In the genomic region with DNA sequence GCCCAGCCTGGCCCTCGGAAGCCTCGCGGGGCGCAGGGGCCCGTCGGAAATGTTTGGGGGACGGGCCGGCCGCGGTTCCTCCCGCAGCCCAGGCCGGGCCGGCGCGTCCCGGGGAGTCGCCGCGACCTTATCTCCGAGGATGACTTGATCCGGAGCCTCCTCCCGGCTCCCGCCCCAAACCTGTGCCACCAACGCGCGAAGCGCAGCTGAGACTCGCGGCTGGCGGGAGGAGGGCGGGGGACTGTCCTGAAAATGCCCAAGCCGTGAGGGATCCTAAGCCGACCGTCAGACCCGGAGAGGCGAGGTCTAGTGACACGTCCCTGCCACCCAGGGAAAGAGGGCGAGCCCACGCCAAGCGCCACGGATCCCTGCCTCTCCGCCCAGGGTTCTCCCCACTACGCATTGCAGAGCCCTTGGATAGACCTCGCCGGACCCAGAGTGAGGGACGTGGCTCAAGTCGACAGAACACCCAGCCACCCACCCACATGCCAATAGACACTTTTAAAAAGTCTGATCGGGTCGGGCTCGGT, we compare ENCODE assay signal across 8 cellular contexts. TPM values are rescaled to one million over a fixed set of nuclear protein-coding genes. Genes with fewer than 3 reads are reported as not detected.
DNase-seq lines count a peak whose midpoint lies in the region; ATAC-seq, FAIRE-seq and TF ChIP-seq lines count a peak whose summit lies in the region.

No MANE protein-coding gene starts in this region.

- TF ChIP-seq CTCF in cardiac muscle cell (IDR thresholded peaks at IDR 0.05; ENCODE audit: low read depth, low read length) (no peak), bronchial epithelial cell (IDR thresholded peaks at IDR 0.05; ENCODE audit: insufficient read depth, low read length, severe bottlenecking) (no peak), upper lobe of right lung (IDR thresholded peaks at IDR 0.05) (no peak)

- H3K4me3 ChIP-seq in cardiac muscle cell (peak overlapping the region; percentile 52), HUES64 (ENCODE audit: low read length) (peak overlapping the region; percentile 40), bronchial epithelial cell (ENCODE audit: low read depth, low read length) (peak overlapping the region; percentile 21), upper lobe of right lung (peak overlapping the region; percentile 43)

- intact Hi-C loops in Right ventricle myocardium inferior (cut with DNase I) (loop anchor here (1.0 kb wide), 1 partner anchor 49 kb away; a partner anchor contains a TSS), upper lobe of right lung (cut with DNase I) (no loop called here)

- no peaks in the 10 kb centered on the region for H3K36me3 ChIP-seq in cardiac muscle cell
- H3K36me3 ChIP-seq in HUES64 (ENCODE audit: insufficient read depth, low read length), result peaks cover 14% of the 10 kb centered on the region
- no peaks in the 10 kb centered on the region for H3K36me3 ChIP-seq in bronchial epithelial cell (ENCODE audit: control insufficient read depth, insufficient read depth, low read length)
- no peaks in the 10 kb centered on the region for H3K36me3 ChIP-seq in upper lobe of right lung

- ATAC-seq in Right ventricle myocardium inferior (no peak), upper lobe of right lung (no peak)

- H3K27ac ChIP-seq in cardiac muscle cell (no peak overlapping the region), HUES64 (ENCODE audit: low read depth, low read length) (no peak overlapping the region), upper lobe of right lung (peak overlapping the region; percentile 30)

- H3K27me3 ChIP-seq in cardiac muscle cell (peaks cover 33% of the 10 kb centered on the region), HUES64 (ENCODE audit: insufficient read depth, low read length) (peaks cover 53% of the 10 kb centered on the region), bronchial epithelial cell (ENCODE audit: control insufficient read depth, insufficient read depth, low read length) (no peaks in the 10 kb centered on the region), upper lobe of right lung (no peaks in the 10 kb centered on the region)

- no peaks in the 10 kb centered on the region for H3K9me3 ChIP-seq in cardiac muscle cell (ENCODE audit: low read depth)
- no peaks in the 10 kb centered on the region for H3K9me3 ChIP-seq in HUES64 (ENCODE audit: insufficient read depth, low read depth, low read length)
- no peaks in the 10 kb centered on the region for H3K9me3 ChIP-seq in upper lobe of right lung

- DNase-seq in cardiac muscle cell (ENCODE audit: low read depth in 1 of 2, low spot score in 1 of 2) (no peak), Right ventricle myocardium inferior (ENCODE audit: missing footprints) (no peak), bronchial epithelial cell (ENCODE audit: low read depth) (no peak), lung microvascular endothelial cell (ENCODE audit: low read depth in 2 of 2) (peak; percentile 14 to 27), upper lobe of right lung (peak; percentile 70), OCI-M2 (lab: John Stamatoyannopoulos, UW; ENCODE audit: unreplicated experiment) (no peak), LoVo (ENCODE audit: low spot score) (no peak)

- WGBS in HUES64, result 3% methylated on average over 50 of the region's 50 CpGs

- no peak overlapping the region for H3K9ac ChIP-seq in HUES64 (ENCODE audit: low read depth, low read length)

- H3K4me1 ChIP-seq in cardiac muscle cell (ENCODE audit: low read depth) (no peaks in the 10 kb centered on the region), HUES64 (ENCODE audit: insufficient read depth, low read length) (peaks cover 4% of the 10 kb centered on the region; the same call in 1 of the 2 replicates), upper lobe of right lung (no peaks in the 10 kb centered on the region)

- FAIRE-seq in bronchial epithelial cell (lab: Jason Lieb, UNC), result no peak

RNA-seq across cellular contexts. Expression of a gene that starts 26.9 kb away (rescaled TPM):
- total RNA-seq in cardiac muscle cell (7.4 and 11.8 TPM in 2 replicates), Right ventricle myocardium inferior (6.9 TPM), bronchial epithelial cell (14.0 and 14.7 TPM in 2 replicates), lung microvascular endothelial cell (10.9 and 11.9 TPM in 2 replicates), upper lobe of right lung (12.9 TPM)
- polyA plus RNA-seq in cardiac muscle cell, result 4.7 and 7.8 TPM in 2 replicates
- polyA plus RNA-seq in HUES64 (2013, experiment 1 of 2), result 24.5 TPM
- 18.1 TPM for polyA plus RNA-seq in HUES64 (2013, experiment 2 of 2)

RNA-seq across cellular contexts. Expression of a gene that starts 49.6 kb away (rescaled TPM):
- 3.9 and 10.7 TPM in 2 replicates for total RNA-seq in cardiac muscle cell
- polyA plus RNA-seq in cardiac muscle cell, result 8.7 and 13.6 TPM in 2 replicates
- 11.3 TPM for total RNA-seq in Right ventricle myocardium inferior
- 4.1 TPM for polyA plus RNA-seq in HUES64 (2013, experiment 1 of 2)
- polyA plus RNA-seq in HUES64 (2013, experiment 2 of 2), result 7.0 TPM
- 1.1 and 1.4 TPM in 2 replicates for total RNA-seq in bronchial epithelial cell
- 1.7 and 2.0 TPM in 2 replicates for total RNA-seq in lung microvascular endothelial cell
- total RNA-seq in upper lobe of right lung, result 15.0 TPM

Comparison
In these comparisons a context has a peak if more than half of its experiments do, and no peak if none do; other contexts are left out.
1. DNase-seq: peak in lung microvascular endothelial cell (2 of 2) and upper lobe of right lung (single experiment); none in cardiac muscle cell (0 of 2), Right ventricle myocardium inferior (single experiment), bronchial epithelial cell (single experiment), OCI-M2 (single experiment) and LoVo (single experiment).
2. Peak in every context shown above with its lines, with median percentiles within 50 percentile points of each other: H3K4me3 ChIP-seq.